Comparison of ENCODE assay signal across 9 cellular contexts in the genomic region with DNA sequence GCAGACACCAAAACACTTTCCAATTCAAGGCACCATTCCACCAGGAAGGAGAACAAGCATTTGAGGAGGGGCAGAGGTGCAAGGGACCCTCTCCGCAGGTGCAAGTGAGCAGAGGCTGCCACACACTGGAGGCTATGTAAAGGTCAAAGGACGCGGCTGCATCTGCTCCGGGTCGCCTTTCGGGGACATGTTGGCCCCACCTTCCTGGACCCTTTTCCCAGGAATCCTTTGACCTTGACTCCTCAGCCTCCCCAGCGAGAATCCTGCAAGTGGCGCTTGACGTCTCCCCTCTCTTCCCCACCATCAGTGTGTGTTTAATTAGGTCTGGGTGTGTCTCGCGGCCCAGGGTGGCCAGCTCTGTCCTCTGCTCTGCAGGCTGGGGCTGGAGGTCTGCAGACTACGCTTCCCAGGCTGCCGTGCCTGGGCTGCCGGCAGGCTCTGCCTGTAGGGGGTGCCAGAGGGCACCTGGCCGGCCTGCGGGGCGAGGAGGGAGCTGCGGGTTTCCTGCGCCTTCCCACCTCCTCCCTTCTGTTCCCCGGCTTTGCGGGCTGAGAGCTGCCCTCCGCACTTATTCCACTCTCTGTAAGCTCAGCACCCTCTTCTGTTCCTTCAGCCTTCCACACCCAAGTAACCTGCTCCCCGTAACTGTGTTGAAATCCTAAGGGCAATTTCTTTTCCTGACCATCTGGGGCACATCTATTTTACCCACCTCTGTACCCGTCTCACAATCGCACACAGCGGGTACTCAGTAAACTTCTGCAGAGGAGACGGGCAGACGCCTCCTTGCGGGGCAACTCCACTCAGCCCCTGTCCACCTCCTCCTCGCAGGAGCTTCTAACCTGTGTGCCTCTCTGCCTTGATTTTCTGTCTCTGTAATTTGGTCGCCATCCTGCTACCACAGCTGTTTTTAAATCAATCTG.
DNase-seq lines count a peak whose midpoint lies in the region; ATAC-seq, FAIRE-seq and TF ChIP-seq lines count a peak whose summit lies in the region.
"Had no signal": no experiment of that assay in that cellular context is flagged by ENCODE, and none has a peak within 500 bp of the region (broad histone marks: within the 10 kb centered on the region; RNA-seq: fewer than 3 reads in every experiment).

No MANE protein-coding gene starts in this region.

- no peak overlapping the region for H2AFZ ChIP-seq in SK-N-SH (ENCODE audit: low read depth)

- no peaks in the 10 kb centered on the region for H3F3A ChIP-seq in SK-N-SH (replicated peaks; ENCODE audit: insufficient read depth)

- H3K36me3 ChIP-seq in SK-N-SH (replicated peaks in 1 of 2; ENCODE audit: control insufficient read depth in 1 of 2, insufficient read depth in 2 of 2, low read length in 1 of 2), result no peaks in the 10 kb centered on the region
- no peaks in the 10 kb centered on the region for H3K36me3 ChIP-seq in small intestine (ENCODE audit: control insufficient read depth in 2 of 2, insufficient read depth in 2 of 2, low read length in 2 of 2)

- H3K9me3 ChIP-seq in SK-N-SH (no peaks in the 10 kb centered on the region), small intestine (ENCODE audit: control insufficient read depth, low read depth) (no peaks in the 10 kb centered on the region)

- H3K4me3 Mint-ChIP-seq in activated naive CD8-positive, alpha-beta T cell treated with anti-CD3 and anti-CD28 coated beads, Interleukin-2, amount 50 U/mL, for 24 hours, result no peak overlapping the region

- H3K9me2 ChIP-seq in SK-N-SH, result no peaks in the 10 kb centered on the region

- no peak for FAIRE-seq in small intestine (lab: Jason Lieb, UNC)
- FAIRE-seq: G401.6 had no signal

- POLR2A ChIA-PET in SK-N-SH (lab: Yijun Ruan, JAX), result no interaction called here

- H4K20me1 ChIP-seq in SK-N-SH (ENCODE audit: insufficient read depth), result no peaks in the 10 kb centered on the region

- H3K27ac Mint-ChIP-seq in activated naive CD8-positive, alpha-beta T cell treated with anti-CD3 and anti-CD28 coated beads, Interleukin-2, amount 50 U/mL, for 24 hours, result no peak overlapping the region

- WGBS in SK-N-SH (ENCODE audit: low lambda C conversion rate), result 31% methylated on average over 28 of the region's 31 CpGs
- 6 to 14% (median 12%) methylated on average over 29 to 31 of the region's 31 CpGs for WGBS in small intestine, 3 donors

- TF ChIP-seq CTCF in SK-N-SH (IDR thresholded peaks at IDR 0.05), result peak; percentile 71

- no peak for TF ChIP-seq EP300 in SK-N-SH (IDR thresholded peaks at IDR 0.05; ENCODE audit: borderline replicate concordance in 1 of 2, low read depth in 1 of 2, low read length in 1 of 2)

- DNase-seq in NCI-H510A treated with DMSO at 0.1 percent for 48 hours (lab: John Stamatoyannopoulos, UW) (peak; percentile 58), NCI-H510A (lab: John Stamatoyannopoulos, UW) (no peak), SK-N-SH (peak; percentile 93), hepatic stellate cell (ENCODE audit: low spot score) (peak; percentile 81), small intestine (peak; percentile 37)
- peak; percentile 70 for DNase-seq in activated naive CD8-positive, alpha-beta T cell treated with anti-CD3 and anti-CD28 coated beads, Interleukin-2, amount 50 U/mL, for 24 hours

- no peaks in the 10 kb centered on the region for H3K79me2 ChIP-seq in SK-N-SH (ENCODE audit: insufficient read depth)

- CTCF ChIA-PET in SK-N-SH (lab: Yijun Ruan, JAX), result interaction anchor here (0.6 to 3.5 kb wide), 47 partner anchors 9 to 1822 kb away, joined by 3 to 35 read pairs (median 4); a partner anchor contains a TSS

- H3K27me3 ChIP-seq in SK-N-SH (ENCODE audit: insufficient read depth) (peaks cover 5% of the 10 kb centered on the region; the same call in 1 of the 2 replicates), small intestine (ENCODE audit: control insufficient read depth in 2 of 2, insufficient read depth in 2 of 2, low read length in 2 of 2) (peaks cover 0 to 2% of the 10 kb centered on the region in 2 donors)

- no peak overlapping the region for H3K4me2 ChIP-seq in SK-N-SH

- ATAC-seq in HG03442 (IDR thresholded peaks at IDR 0.05; ENCODE audit: unreplicated experiment) (peak; percentile 65), GM19328 (IDR thresholded peaks at IDR 0.05; ENCODE audit: unreplicated experiment) (no peak)
- peak; percentile 81 for ATAC-seq in activated naive CD8-positive, alpha-beta T cell treated with anti-CD3 and anti-CD28 coated beads, Interleukin-2, amount 50 U/mL, for 24 hours

- no peak overlapping the region for H3K27ac ChIP-seq in SK-N-SH (ENCODE audit: low read depth in 2 of 2, low read length in 1 of 2)
- H3K27ac ChIP-seq in small intestine (ENCODE audit: low read depth in 1 of 2, low read length in 1 of 2), result no peak overlapping the region

- no peaks in the 10 kb centered on the region for H3K36me3 Mint-ChIP-seq in activated naive CD8-positive, alpha-beta T cell treated with anti-CD3 and anti-CD28 coated beads, Interleukin-2, amount 50 U/mL, for 24 hours (ENCODE audit: low read depth)

- H3K9me3 Mint-ChIP-seq in activated naive CD8-positive, alpha-beta T cell treated with anti-CD3 and anti-CD28 coated beads, Interleukin-2, amount 50 U/mL, for 24 hours, result no peaks in the 10 kb centered on the region

- H3K27me3 Mint-ChIP-seq in activated naive CD8-positive, alpha-beta T cell treated with anti-CD3 and anti-CD28 coated beads, Interleukin-2, amount 50 U/mL, for 24 hours, result peaks cover 62% of the 10 kb centered on the region

- peak; percentile 74 for TF ChIP-seq RAD21 in SK-N-SH (IDR thresholded peaks at IDR 0.05; ENCODE audit: low read length)

- H3K9ac ChIP-seq in SK-N-SH, result no peak overlapping the region

- H3K4me3 ChIP-seq in SK-N-SH (ENCODE audit: low read depth in 2 of 2, low read length in 1 of 2) (peak overlapping the region in 1 of 2 experiments; percentile 44; a peak in 1 of 4 replicates), small intestine (ENCODE audit: low read depth in 1 of 2, low read length in 2 of 2) (no peak overlapping the region)

- peaks cover 0 to 13% of the 10 kb centered on the region in 2 experiments; a peak in 1 of 4 replicates for H3K4me1 ChIP-seq in SK-N-SH (ENCODE audit: control insufficient read depth in 1 of 2, insufficient read depth in 2 of 2, low read depth in 1 of 2, low read length in 1 of 2)
- H3K4me1 ChIP-seq in small intestine (ENCODE audit: control insufficient read depth in 2 of 2, insufficient read depth in 1 of 2, low read depth in 1 of 2, low read length in 1 of 2), result no peaks in the 10 kb centered on the region

- H3K4me1 Mint-ChIP-seq in activated naive CD8-positive, alpha-beta T cell treated with anti-CD3 and anti-CD28 coated beads, Interleukin-2, amount 50 U/mL, for 24 hours, result peaks cover 6% of the 10 kb centered on the region

TF ChIP-seq in SK-N-SH, 30 proteins besides CTCF, POLR2A, EP300 and RAD21:
- no peak for TF ChIP-seq NFIC (IDR thresholded peaks at IDR 0.05; ENCODE audit: borderline replicate concordance)
- peak; percentile 52 for TF ChIP-seq SMC3 (IDR thresholded peaks at IDR 0.05; ENCODE audit: low read depth, low read length)
